1 cellular context compared by ENCODE assay signal in the genomic region with DNA sequence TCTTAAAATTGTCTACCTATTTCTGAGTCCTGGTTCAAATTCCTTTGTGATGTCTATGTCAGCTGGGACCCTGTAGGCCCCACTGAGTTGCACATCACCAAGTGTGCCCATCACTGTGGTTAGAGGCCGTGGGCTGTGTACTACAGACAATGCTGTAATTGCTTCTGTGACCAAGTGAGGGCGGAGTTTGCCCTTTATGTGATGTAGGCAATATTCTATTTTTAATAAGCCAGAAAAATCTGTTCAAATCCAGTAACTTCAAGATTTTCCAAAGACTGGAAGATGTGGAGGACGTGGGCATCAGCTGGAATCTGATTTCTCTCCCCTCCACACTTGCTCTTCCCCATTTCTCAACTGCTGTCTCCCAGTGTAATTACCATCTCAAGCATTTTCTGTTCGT.
TF ChIP-seq lines count a peak whose summit lies in the region.

No MANE protein-coding gene starts in this region.

TF ChIP-seq in H1, 55 proteins besides CTCF, POLR2A, EP300 and RAD21:
- no peak for TF ChIP-seq TEAD4 (IDR thresholded peaks at IDR 0.05; ENCODE audit: low read depth, low read length)
- no peak for TF ChIP-seq FOSL1 (IDR thresholded peaks at IDR 0.05; ENCODE audit: insufficient read depth, low read depth, low read length)
- TF ChIP-seq RXRA (IDR thresholded peaks at IDR 0.05; ENCODE audit: insufficient read depth, low read depth, low read length), result no peak
- no peak for TF ChIP-seq ATF3 (IDR thresholded peaks at IDR 0.05; ENCODE audit: insufficient read depth, low read depth, low read length)
- TF ChIP-seq TAF1 (IDR thresholded peaks at IDR 0.05; ENCODE audit: low read depth, low read length), result no peak
- no peak for TF ChIP-seq GTF2F1 (IDR thresholded peaks at IDR 0.05; ENCODE audit: borderline replicate concordance, low read depth, low read length)
- TF ChIP-seq CHD2 (IDR thresholded peaks at IDR 0.05; ENCODE audit: low read length), result no peak
- no peak for TF ChIP-seq JUND (IDR thresholded peaks at IDR 0.05; ENCODE audit: low read length)
- no peak for TF ChIP-seq SAP30 (IDR thresholded peaks at IDR 0.05; ENCODE audit: insufficient read depth, insufficient replicate concordance, low read length)
- TF ChIP-seq JUN (IDR thresholded peaks at IDR 0.05; ENCODE audit: low read depth, low read length), result no peak
- TF ChIP-seq TAF7 (optimal IDR thresholded peaks at IDR 0.05; ENCODE audit: borderline replicate concordance, low read depth, low read length), result no peak
